8 cellular contexts compared by ENCODE assay signal in the genomic region with DNA sequence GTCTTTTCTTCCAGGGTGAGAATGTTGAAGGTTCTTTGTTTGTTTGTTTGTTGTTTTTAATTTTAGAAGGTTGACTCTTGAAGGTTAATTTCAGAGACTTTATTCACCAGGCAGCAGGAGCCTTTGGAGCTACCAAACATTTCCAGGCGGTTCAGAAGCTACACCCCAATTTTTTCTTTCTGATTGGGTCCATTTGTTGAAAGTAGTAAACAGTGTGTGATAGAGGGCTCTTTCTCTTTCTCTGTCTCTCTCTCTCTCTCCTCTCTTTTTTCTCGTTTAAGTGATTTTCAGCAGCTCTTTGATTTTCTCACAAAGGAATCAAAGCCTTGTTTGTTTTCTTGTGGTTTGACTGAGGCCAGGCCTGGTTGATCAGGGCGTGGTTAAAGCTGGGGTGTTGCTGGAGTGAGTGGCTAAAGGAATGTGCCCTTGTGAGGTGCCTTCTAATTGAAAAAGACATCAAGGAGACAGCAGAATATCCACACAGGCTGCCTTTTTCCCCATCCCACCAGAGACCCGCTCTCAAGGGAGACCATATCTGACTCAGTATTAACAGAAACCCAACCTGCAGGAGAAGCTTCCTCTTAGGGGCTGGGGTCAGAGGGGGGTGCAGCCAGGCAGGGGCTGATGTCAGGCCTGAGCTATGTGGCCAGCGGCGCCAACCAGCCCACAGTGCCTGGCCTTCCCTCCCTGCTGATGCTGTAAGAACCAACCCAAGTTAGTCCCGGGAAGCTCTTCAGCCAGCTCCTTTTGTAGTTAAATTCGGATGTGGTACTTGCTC. TPM values are rescaled to one million over a fixed set of nuclear protein-coding genes. Genes with fewer than 3 reads are reported as not detected.
DNase-seq lines count a peak whose midpoint lies in the region; ATAC-seq and TF ChIP-seq lines count a peak whose summit lies in the region.

No MANE protein-coding gene starts in this region.

- peak overlapping the region; percentile 66 for H4K91ac ChIP-seq in mesenchymal stem cell (ENCODE audit: low read length)

- H3K27me3 ChIP-seq in mesenchymal stem cell (ENCODE audit: control insufficient read depth in 1 of 2, insufficient read depth in 1 of 2, low read length in 2 of 2) (no peaks in the 10 kb centered on the region), uterus (no peaks in the 10 kb centered on the region)

- H3K18ac ChIP-seq in mesenchymal stem cell (ENCODE audit: low read depth in 1 of 2, low read length in 2 of 2): peak overlapping the region; percentile 61 to 75

- peak overlapping the region; percentile 96 for H3K9ac ChIP-seq in mesenchymal stem cell (ENCODE audit: low read length)

- ATAC-seq in activated naive CD4-positive, alpha-beta T cell treated with anti-CD3 and anti-CD28 coated beads, Interleukin-2, amount 50 U/mL, for 72 hours: no peak
- ATAC-seq in HG02870 (IDR thresholded peaks at IDR 0.05; ENCODE audit: unreplicated experiment) (no peak), GM19395 (IDR thresholded peaks at IDR 0.05; ENCODE audit: unreplicated experiment) (no peak)

- no peak for DNase-seq in activated naive CD4-positive, alpha-beta T cell treated with anti-CD3 and anti-CD28 coated beads, Interleukin-2, amount 10 ng/mL, durations not matched to agents 7 days and 5 days
- DNase-seq in activated naive CD4-positive, alpha-beta T cell treated with anti-CD3 and anti-CD28 coated beads, Interleukin-2, amount 50 U/mL, for 72 hours (ENCODE audit: low spot score in 2 of 2): no peak
- DNase-seq in mesenchymal stem cell (peak; percentile 80), uterus (peak; percentile 62 to 72), HUDEP-2 (lab: John Stamatoyannopoulos, UW; ENCODE audit: unreplicated experiment in 76 of 76) (no peak)

- peak overlapping the region; percentile 24 to 43 for H3K4ac ChIP-seq in mesenchymal stem cell (ENCODE audit: low read depth in 1 of 2, low read length in 2 of 2)

- H3K4me2 ChIP-seq in mesenchymal stem cell (ENCODE audit: low read length, poor library complexity, severe bottlenecking): peak overlapping the region; percentile 75

- H3K27ac ChIP-seq in mesenchymal stem cell (ENCODE audit: low read length, poor library complexity, severe bottlenecking) (peak overlapping the region; percentile 99), uterus (peak overlapping the region; percentile 87 to 96)

- H2AK5ac ChIP-seq in mesenchymal stem cell (ENCODE audit: low read length, severe bottlenecking): no peak overlapping the region

- H3K4me1 ChIP-seq in mesenchymal stem cell (ENCODE audit: control insufficient read depth, insufficient read depth, low read depth, low read length) (peaks cover 32% of the 10 kb centered on the region), uterus (peaks cover 5 to 11% of the 10 kb centered on the region in 2 donors)

- CTCF ChIA-PET in activated naive CD4-positive, alpha-beta T cell treated with anti-CD3 and anti-CD28 coated beads, Interleukin-2, amount 10 ng/mL, durations not matched to agents 7 days and 5 days (lab: Charles Lee): interaction anchor here (0.9 kb wide), 1 partner anchor 192 kb away, joined by 3 read pairs; no protein-coding TSS in a partner anchor

- H2BK12ac ChIP-seq in mesenchymal stem cell (ENCODE audit: low read length in 2 of 2): peak overlapping the region in 1 of 2 experiments; percentile 57

- H4K8ac ChIP-seq in mesenchymal stem cell (ENCODE audit: low read length): peak overlapping the region; percentile 92

- no peaks in the 10 kb centered on the region for H3K36me3 Mint-ChIP-seq in activated naive CD4-positive, alpha-beta T cell treated with anti-CD3 and anti-CD28 coated beads, Interleukin-2, amount 10 ng/mL, durations not matched to agents 7 days and 5 days
- H3K36me3 Mint-ChIP-seq in activated naive CD4-positive, alpha-beta T cell treated with anti-CD3 and anti-CD28 coated beads, Interleukin-2, amount 50 U/mL, for 72 hours: no peaks in the 10 kb centered on the region
- peaks cover 89% of the 10 kb centered on the region for H3K36me3 Mint-ChIP-seq in dendritic cell treated with granulocyte-macrophage colony-stimulating factor and Interleukin-4, amounts not matched to agents 40 ng/mL and 50 ng/mL, for 4 days (ENCODE audit: low read depth)

- peak in 1 of 2 donors; percentile 27 for TF ChIP-seq POLR2A in uterus (IDR thresholded peaks at IDR 0.05)

- no peak for TF ChIP-seq CTCF in uterus (IDR thresholded peaks at IDR 0.05)

- H3K4me1 Mint-ChIP-seq in activated naive CD4-positive, alpha-beta T cell treated with anti-CD3 and anti-CD28 coated beads, Interleukin-2, amount 10 ng/mL, durations not matched to agents 7 days and 5 days: peaks cover 10% of the 10 kb centered on the region
- peaks cover 86% of the 10 kb centered on the region for H3K4me1 Mint-ChIP-seq in dendritic cell treated with granulocyte-macrophage colony-stimulating factor and Interleukin-4, amounts not matched to agents 40 ng/mL and 50 ng/mL, for 4 days (ENCODE audit: low read depth)

- H2BK120ac ChIP-seq in mesenchymal stem cell (ENCODE audit: low read depth, low read length): peak overlapping the region; percentile 66

- H3K9me3 Mint-ChIP-seq in activated naive CD4-positive, alpha-beta T cell treated with anti-CD3 and anti-CD28 coated beads, Interleukin-2, amount 10 ng/mL, durations not matched to agents 7 days and 5 days: no peaks in the 10 kb centered on the region
- no peaks in the 10 kb centered on the region for H3K9me3 Mint-ChIP-seq in activated naive CD4-positive, alpha-beta T cell treated with anti-CD3 and anti-CD28 coated beads, Interleukin-2, amount 50 U/mL, for 72 hours
- no peaks in the 10 kb centered on the region for H3K9me3 Mint-ChIP-seq in dendritic cell treated with granulocyte-macrophage colony-stimulating factor and Interleukin-4, amounts not matched to agents 40 ng/mL and 50 ng/mL, for 4 days

- peaks cover 14% of the 10 kb centered on the region for H3K27me3 Mint-ChIP-seq in activated naive CD4-positive, alpha-beta T cell treated with anti-CD3 and anti-CD28 coated beads, Interleukin-2, amount 10 ng/mL, durations not matched to agents 7 days and 5 days
- no peaks in the 10 kb centered on the region for H3K27me3 Mint-ChIP-seq in dendritic cell treated with granulocyte-macrophage colony-stimulating factor and Interleukin-4, amounts not matched to agents 40 ng/mL and 50 ng/mL, for 4 days

- no peaks in the 10 kb centered on the region for H3K9me3 ChIP-seq in mesenchymal stem cell (ENCODE audit: control insufficient read depth, low read length)
- H3K9me3 ChIP-seq in uterus: no peaks in the 10 kb centered on the region

- peak overlapping the region; percentile 50 to 96 for H3K4me3 ChIP-seq in mesenchymal stem cell (ENCODE audit: insufficient read depth in 1 of 2, low read depth in 1 of 2, low read length in 2 of 2)
- peak overlapping the region; percentile 51 to 62 for H3K4me3 ChIP-seq in uterus

- H2BK5ac ChIP-seq in mesenchymal stem cell (ENCODE audit: low read depth, low read length, poor library complexity, severe bottlenecking): peak overlapping the region; percentile 74

- H3K4me3 Mint-ChIP-seq in activated naive CD4-positive, alpha-beta T cell treated with anti-CD3 and anti-CD28 coated beads, Interleukin-2, amount 10 ng/mL, durations not matched to agents 7 days and 5 days: no peak overlapping the region
- H3K4me3 Mint-ChIP-seq in dendritic cell treated with granulocyte-macrophage colony-stimulating factor and Interleukin-4, amounts not matched to agents 40 ng/mL and 50 ng/mL, for 4 days: peak overlapping the region; percentile 87

- 0% methylated on average over 4 of the region's 8 CpGs for WGBS in mesenchymal stem cell

- H3K36me3 ChIP-seq in mesenchymal stem cell (ENCODE audit: control insufficient read depth in 1 of 2, insufficient read depth in 2 of 2, low read depth in 1 of 2, low read length in 2 of 2): peaks cover 16 to 40% of the 10 kb centered on the region in 2 experiments
- H3K36me3 ChIP-seq in uterus: no peaks in the 10 kb centered on the region

- H3K23ac ChIP-seq in mesenchymal stem cell (ENCODE audit: low read length in 2 of 2): no peak overlapping the region

- no peak overlapping the region for H2BK15ac ChIP-seq in mesenchymal stem cell (ENCODE audit: low read depth, poor library complexity, severe bottlenecking)

- peaks cover 5% of the 10 kb centered on the region for H3K79me1 ChIP-seq in mesenchymal stem cell (replicated peaks; ENCODE audit: low read length, poor library complexity, severe bottlenecking)

- intact Hi-C loops in dendritic cell treated with granulocyte-macrophage colony-stimulating factor and Interleukin-4, amounts not matched to agents 40 ng/mL and 50 ng/mL, for 4 days (cut with micrococcal nuclease): loop anchor here (5.0 kb wide), 2 partner anchors 34 to 74 kb away; no protein-coding TSS in a partner anchor
- intact Hi-C loops in uterus (cut with DNase I; ENCODE audit: low total_unique reads): no loop called here

- H2AFZ ChIP-seq in mesenchymal stem cell (ENCODE audit: low read depth, low read length): no peak overlapping the region

- no peak overlapping the region for H3K14ac ChIP-seq in mesenchymal stem cell (ENCODE audit: low read length in 2 of 2)

- peak overlapping the region; percentile 60 for H3K27ac Mint-ChIP-seq in activated naive CD4-positive, alpha-beta T cell treated with anti-CD3 and anti-CD28 coated beads, Interleukin-2, amount 10 ng/mL, durations not matched to agents 7 days and 5 days
- no peak overlapping the region for H3K27ac Mint-ChIP-seq in activated naive CD4-positive, alpha-beta T cell treated with anti-CD3 and anti-CD28 coated beads, Interleukin-2, amount 50 U/mL, for 72 hours
- peak overlapping the region; percentile 90 for H3K27ac Mint-ChIP-seq in dendritic cell treated with granulocyte-macrophage colony-stimulating factor and Interleukin-4, amounts not matched to agents 40 ng/mL and 50 ng/mL, for 4 days

RNA-seq across cellular contexts. Expression of a gene that starts 40.4 kb away (rescaled TPM):
- 10 to 100 TPM; 50.5 to 67.5 TPM for total RNA-seq in activated naive CD4-positive, alpha-beta T cell treated with anti-CD3 and anti-CD28 coated beads, Interleukin-2, amount 50 U/mL, for 72 hours
- 64.7 TPM for polyA plus RNA-seq in mesenchymal stem cell (2013, experiment 1 of 2)
- 67.5 TPM for polyA plus RNA-seq in mesenchymal stem cell (2013, experiment 2 of 2)
- total RNA-seq in uterus: 10 to 100 TPM; 24.7 to 55.7 (median 35.2) TPM

Comparison
In these comparisons a context has a peak if more than half of its experiments do, and no peak if none do; other contexts are left out.
1. H3K27ac Mint-ChIP-seq: peak in activated naive CD4-positive, alpha-beta T cell treated with anti-CD3 and anti-CD28 coated beads, Interleukin-2, amount 10 ng/mL, durations not matched to agents 7 days and 5 days (single experiment) and dendritic cell treated with granulocyte-macrophage colony-stimulating factor and Interleukin-4, amounts not matched to agents 40 ng/mL and 50 ng/mL, for 4 days (single experiment); none in activated naive CD4-positive, alpha-beta T cell treated with anti-CD3 and anti-CD28 coated beads, Interleukin-2, amount 50 U/mL, for 72 hours (0 of 2).
2. DNase-seq: peak in mesenchymal stem cell (single experiment) and uterus (2 of 2); none in activated naive CD4-positive, alpha-beta T cell treated with anti-CD3 and anti-CD28 coated beads, Interleukin-2, amount 10 ng/mL, durations not matched to agents 7 days and 5 days (single experiment), activated naive CD4-positive, alpha-beta T cell treated with anti-CD3 and anti-CD28 coated beads, Interleukin-2, amount 50 U/mL, for 72 hours (0 of 2) and HUDEP-2 (0 of 76).